15 cellular contexts compared by ENCODE assay signal in genomic region chr7:91520645-91521044, GRCh38.
"Had no signal": no experiment of that assay in that cellular context is flagged by ENCODE, and none has a peak within 500 bp of the region (broad histone marks: within the 10 kb centered on the region; RNA-seq: fewer than 3 reads in every experiment).

No MANE protein-coding gene starts in this region.

- DNase-seq: activated CD4-positive, alpha-beta memory T cell treated with anti-CD3 and anti-CD28 coated beads, Interleukin-2, amount 10 ng/mL, durations not matched to agents 7 days and 5 days; activated CD4-positive, alpha-beta T cell treated with anti-CD3 and anti-CD28 coated beads for 4 hours; activated effector memory CD4-positive, alpha-beta T cell treated with anti-CD3 and anti-CD28 coated beads, Interleukin-2, amount 50 U/mL, for 16 hours; activated T-cell treated with anti-CD3 and anti-CD28 coated beads, Interleukin-2, amount 50 U/mL, for 48 hours; adrenal gland; foreskin melanocyte; kidney glomerular epithelial cell; mesenchymal stem cell; nucleus accumbens; stimulated activated CD4-positive, alpha-beta T cell treated with anti-CD3 and anti-CD28 coated beads, Interleukin-15, amount 100 ng/mL, for 24 hours; stimulated activated CD4-positive, alpha-beta T cell treated with anti-CD3 and anti-CD28 coated beads, Interleukin-4, amount 100 ng/mL, for 24 hours; stimulated activated naive CD4-positive, alpha-beta T cell; tibial artery had no signal

- H3K27me3 ChIP-seq: adrenal gland, tibial artery, vagina had no signal

- H3K27ac ChIP-seq: adrenal gland, epithelial cell of prostate, tibial artery, vagina had no signal

- H3K36me3 ChIP-seq: adrenal gland, tibial artery, vagina had no signal

- H3K9me3 ChIP-seq: adrenal gland, tibial artery, vagina had no signal

- H3K4me1 ChIP-seq: adrenal gland, tibial artery, vagina had no signal

- H3K4me3 ChIP-seq: adrenal gland, tibial artery, vagina had no signal
